In genomic region chr4:102824398-102824797, GRCh38 we compare ENCODE assay signal across 8 cellular contexts. TPM values are rescaled to one million over a fixed set of nuclear protein-coding genes. Genes with fewer than 3 reads are reported as not detected.
DNase-seq lines count a peak whose midpoint lies in the region; ATAC-seq and TF ChIP-seq lines count a peak whose summit lies in the region.

No MANE protein-coding gene starts in this region.

- TF ChIP-seq POLR2A in testis (IDR thresholded peaks at IDR 0.05): no peak

- peak overlapping the region; percentile 95 for H3K4me2 ChIP-seq in SK-N-SH

- 4% methylated on average over 2 of the region's 2 CpGs for WGBS in SK-N-SH (ENCODE audit: low lambda C conversion rate)
- WGBS in testis, 2 donors: 4 to 6% methylated on average over 2 of the region's 2 CpGs

- peaks cover 29 to 48% of the 10 kb centered on the region in 2 experiments for H3K36me3 ChIP-seq in SK-N-SH (replicated peaks in 1 of 2; ENCODE audit: control insufficient read depth in 1 of 2, insufficient read depth in 2 of 2, low read length in 1 of 2)
- no peaks in the 10 kb centered on the region for H3K36me3 ChIP-seq in testis (ENCODE audit: low read depth, missing control alignments)

- H3K27me3 ChIP-seq in SK-N-SH (ENCODE audit: insufficient read depth) (no peaks in the 10 kb centered on the region), layer of hippocampus (ENCODE audit: control insufficient read depth, insufficient read depth, low read length) (no peaks in the 10 kb centered on the region), testis (no peaks in the 10 kb centered on the region)

- H3K27ac Mint-ChIP-seq in activated B cell treated with CpG ODN at 0.5 μM for 24 hours: peak overlapping the region; percentile 24

- TF ChIP-seq CTCF in SK-N-SH (IDR thresholded peaks at IDR 0.05) (no peak), activated B cell treated with CpG ODN at 0.5 μM for 24 hours (IDR thresholded peaks at IDR 0.05) (no peak), testis (IDR thresholded peaks at IDR 0.05) (no peak)

- H3K36me3 Mint-ChIP-seq in activated B cell treated with CpG ODN at 0.5 μM for 24 hours (ENCODE audit: low read depth): peaks cover 50% of the 10 kb centered on the region

- CTCF ChIA-PET in SK-N-SH (lab: Yijun Ruan, JAX): no interaction called here
- CTCF ChIA-PET in activated B cell treated with CpG ODN at 0.5 μM for 24 hours (lab: Charles Lee): interaction anchor here (1.2 kb wide), 1 partner anchor 41 kb away, joined by 3 read pairs; no protein-coding TSS in a partner anchor

- H4K20me1 ChIP-seq in SK-N-SH (ENCODE audit: insufficient read depth): peaks cover 72% of the 10 kb centered on the region

- H3K4me1 Mint-ChIP-seq in activated B cell treated with CpG ODN at 0.5 μM for 24 hours: peaks cover 60% of the 10 kb centered on the region

- no peaks in the 10 kb centered on the region for H3K9me3 Mint-ChIP-seq in activated B cell treated with CpG ODN at 0.5 μM for 24 hours

- peaks cover 83% of the 10 kb centered on the region for H3K79me2 ChIP-seq in SK-N-SH (ENCODE audit: insufficient read depth)

- H3K27ac ChIP-seq in SK-N-SH (ENCODE audit: low read depth in 2 of 2, low read length in 1 of 2) (peak overlapping the region; percentile 39 to 100), layer of hippocampus (ENCODE audit: low read depth, low read length) (peak overlapping the region; percentile 59), testis (peak overlapping the region; percentile 100)

- DNase-seq in SK-N-SH (no peak), activated B cell treated with CpG ODN at 0.5 μM for 24 hours (no peak), testis (no peak), COLO829 (ENCODE audit: low spot score) (no peak), Ammon's horn (ENCODE audit: low spot score) (no peak), activated T-cell treated with anti-CD3 and anti-CD28 coated beads for 4 hours (no peak)

- H3K9ac ChIP-seq in SK-N-SH: peak overlapping the region; percentile 100

- POLR2A ChIA-PET in SK-N-SH (lab: Yijun Ruan, JAX): interaction anchor here (1.2 to 4.4 kb wide), 3 partner anchors 8 to 44 kb away, joined by 4 to 85 read pairs (median 5); partner anchors contain the start of gene CISD2
- POLR2A ChIA-PET in activated B cell treated with CpG ODN at 0.5 μM for 24 hours (lab: Charles Lee): interaction anchor here (3.6 to 5.5 kb wide), 4 partner anchors 8 to 63 kb away, joined by 17 to 263 read pairs (median 74); partner anchors contain the start of genes CISD2 and MANBA

- H3K4me3 ChIP-seq in SK-N-SH (ENCODE audit: low read depth in 2 of 2, low read length in 1 of 2) (peak overlapping the region; percentile 84 to 92), testis (peak overlapping the region; percentile 96 to 99)

- no peak overlapping the region for H2AFZ ChIP-seq in SK-N-SH (ENCODE audit: low read depth)

- ATAC-seq in SK-N-SH treated with all-trans-retinoic acid at 6 μM for 48 hours (no peak), activated B cell treated with CpG ODN at 0.5 μM for 24 hours (ENCODE audit: low read depth) (no peak)

- H3K4me1 ChIP-seq in SK-N-SH (ENCODE audit: control insufficient read depth in 1 of 2, insufficient read depth in 2 of 2, low read depth in 1 of 2, low read length in 1 of 2) (peaks cover 23 to 43% of the 10 kb centered on the region in 2 experiments), testis (peaks cover 40% of the 10 kb centered on the region)

- TF ChIP-seq RAD21 in SK-N-SH (IDR thresholded peaks at IDR 0.05; ENCODE audit: low read length): no peak

- intact Hi-C loops in activated B cell treated with CpG ODN at 0.5 μM for 24 hours (cut with micrococcal nuclease) (loop anchor here (10.0 kb wide), 1 partner anchor 1920 kb away; no protein-coding TSS in a partner anchor), testis (cut with DNase I; ENCODE audit: low total_unique reads) (no loop called here)

- TF ChIP-seq EP300 in SK-N-SH (IDR thresholded peaks at IDR 0.05; ENCODE audit: borderline replicate concordance in 1 of 2, low read depth in 1 of 2, low read length in 1 of 2): no peak

- no peaks in the 10 kb centered on the region for H3K27me3 Mint-ChIP-seq in activated B cell treated with CpG ODN at 0.5 μM for 24 hours

- H3K4me3 Mint-ChIP-seq in activated B cell treated with CpG ODN at 0.5 μM for 24 hours: no peak overlapping the region

- H3K9me2 ChIP-seq in SK-N-SH: no peaks in the 10 kb centered on the region

- H3F3A ChIP-seq in SK-N-SH (replicated peaks; ENCODE audit: insufficient read depth): peaks cover 37% of the 10 kb centered on the region

- H3K9me3 ChIP-seq in SK-N-SH (no peaks in the 10 kb centered on the region), testis (no peaks in the 10 kb centered on the region)

TF ChIP-seq in SK-N-SH, 30 proteins besides CTCF, POLR2A, EP300 and RAD21:
- TF ChIP-seq NRF1 (IDR thresholded peaks at IDR 0.05; ENCODE audit: low read depth, low read length) (no peak), PBX3 (IDR thresholded peaks at IDR 0.05) (no peak), TCF12 (IDR thresholded peaks at IDR 0.05) (no peak), USF2 (IDR thresholded peaks at IDR 0.05; ENCODE audit: borderline replicate concordance, low read depth, low read length) (no peak), FOXM1 (IDR thresholded peaks at IDR 0.05; ENCODE audit: low read depth) (no peak), POLR2AphosphoS5 (IDR thresholded peaks at IDR 0.05; ENCODE audit: low read depth, low read length) (no peak), TAF1 (IDR thresholded peaks at IDR 0.05; ENCODE audit: borderline replicate concordance, low read depth, low read length) (no peak), TEAD4 (IDR thresholded peaks at IDR 0.05; ENCODE audit: borderline replicate concordance, insufficient read depth) (no peak), YY1 (IDR thresholded peaks at IDR 0.05; ENCODE audit: low read depth) (no peak)

TF ChIP-seq in SK-N-SH treated with all-trans-retinoic acid at 6 μM for 48 hours, 23 proteins besides CTCF, POLR2A, EP300 and RAD21:
- no peak for TF ChIP-seq POU6F1 (CRISPR knock-in tag; IDR thresholded peaks at IDR 0.05; ENCODE audit: borderline replicate concordance, low read depth)
- no peak for TF ChIP-seq ZC3H10 (CRISPR knock-in tag; IDR thresholded peaks at IDR 0.05)
- no peak for TF ChIP-seq BACH2 (CRISPR knock-in tag; IDR thresholded peaks at IDR 0.05; ENCODE audit: borderline replicate concordance)
- TF ChIP-seq ISL1 (CRISPR knock-in tag; IDR thresholded peaks at IDR 0.05): no peak
- no peak for TF ChIP-seq CSDC2 (CRISPR knock-in tag; IDR thresholded peaks at IDR 0.05)
- TF ChIP-seq CREB5 (CRISPR knock-in tag; IDR thresholded peaks at IDR 0.05; ENCODE audit: low read depth): no peak
- no peak for TF ChIP-seq ZNF8 (CRISPR knock-in tag; IDR thresholded peaks at IDR 0.05)
- no peak for TF ChIP-seq ZNF565 (CRISPR knock-in tag; conservative IDR thresholded peaks at IDR 0.05; ENCODE audit: low read depth)
- TF ChIP-seq ESRRG (CRISPR knock-in tag; IDR thresholded peaks at IDR 0.05): no peak

RNA-seq across cellular contexts. Expression of gene UBE2D3, which starts 3.0 kb away (rescaled TPM):
- polyA plus RNA-seq in SK-N-SH (2012; rRNA removed) (199 and 216 TPM in 2 replicates), testis (ENCODE audit: insufficient read depth, low read depth, low replicate concordance) (286 TPM)
- 218 and 251 TPM in 2 replicates for polyA plus RNA-seq in SK-N-SH (2012; cell fraction: cytosol; rRNA removed)
- polyA plus RNA-seq in SK-N-SH (2012; cell fraction: nucleus; rRNA removed): 216 and 236 TPM in 2 replicates
- total RNA-seq in activated B cell treated with CpG ODN at 0.5 μM for 24 hours (321 and 327 TPM in 2 replicates), testis (100 to 1,000 TPM; 357 to 363 TPM)

RNA-seq across cellular contexts. Expression of gene CISD2, which starts 44.4 kb away (rescaled TPM):
- polyA plus RNA-seq in SK-N-SH (2012; rRNA removed) (21.4 and 23.1 TPM in 2 replicates), testis (ENCODE audit: insufficient read depth, low read depth, low replicate concordance) (19.4 TPM)
- 29.7 and 39.9 TPM in 2 replicates for polyA plus RNA-seq in SK-N-SH (2012; cell fraction: cytosol; rRNA removed)
- polyA plus RNA-seq in SK-N-SH (2012; cell fraction: nucleus; rRNA removed): 3.7 and 5.9 TPM in 2 replicates
- total RNA-seq in activated B cell treated with CpG ODN at 0.5 μM for 24 hours (12.6 and 13.7 TPM in 2 replicates), testis (10 to 100 TPM in 1 of 2 donors, 1 to 10 TPM in 1; 8.4 to 10.3 TPM)
